Comparison of ENCODE assay signal across 12 cellular contexts in genomic region chr5:136021016-136021405, GRCh38. TPM values are rescaled to one million over a fixed set of nuclear protein-coding genes. Genes with fewer than 3 reads are reported as not detected.
DNase-seq lines count a peak whose midpoint lies in the region; ATAC-seq, FAIRE-seq and TF ChIP-seq lines count a peak whose summit lies in the region.
"Had no signal": no experiment of that assay in that cellular context is flagged by ENCODE, and none has a peak within 500 bp of the region (broad histone marks: within the 10 kb centered on the region; RNA-seq: fewer than 3 reads in every experiment).

No MANE protein-coding gene starts in this region.

- H3K36me3 ChIP-seq in heart left ventricle (no peaks in the 10 kb centered on the region), HepG2 (replicated peaks in 1 of 2; ENCODE audit: control insufficient read depth in 1 of 2, insufficient read depth in 2 of 2, low read length in 2 of 2) (no peaks in the 10 kb centered on the region)
- H3K36me3 ChIP-seq in CD8-positive, alpha-beta T cell (ENCODE audit: insufficient read depth, low read length), result no peaks in the 10 kb centered on the region

- H3K4me1 Mint-ChIP-seq in CD8-positive, alpha-beta T cell (ENCODE audit: low read depth), result no peaks in the 10 kb centered on the region
- H3K4me1 Mint-ChIP-seq: B cell had no signal

- POLR2A ChIA-PET in HepG2 (lab: Yijun Ruan, JAX), result interaction anchor here (0.7 to 0.8 kb wide), 2 partner anchors 8 to 32 kb away, joined by 4 to 6 read pairs; partner anchors contain the start of gene TGFBI
- POLR2A ChIA-PET in CD8-positive, alpha-beta T cell (lab: Charles Lee), result no interaction called here

- DNase-seq in heart left ventricle (no peak), left cardiac atrium (no peak), astrocyte of the hippocampus (ENCODE audit: low read depth, low spot score) (peak; percentile 63), HepG2 (ENCODE audit: low spot score) (no peak), activated gamma-delta T cell (lab: John Stamatoyannopoulos, UW) (no peak), HUDEP-2 (lab: John Stamatoyannopoulos, UW; ENCODE audit: unreplicated experiment in 76 of 76) (no peak)
- DNase-seq in CD8-positive, alpha-beta T cell, result no peak
- DNase-seq: effector memory CD8-positive, alpha-beta T cell had no signal

- CTCF ChIA-PET in HepG2 (lab: Yijun Ruan, JAX; ENCODE audit: low intra/inter-chr PET ratio, low total read pairs), result no interaction called here
- CTCF ChIA-PET in CD8-positive, alpha-beta T cell (lab: Charles Lee), result no interaction called here

- H3K36me3 Mint-ChIP-seq in CD8-positive, alpha-beta T cell, result no peaks in the 10 kb centered on the region
- H3K36me3 Mint-ChIP-seq: activated naive CD8-positive, alpha-beta T cell had no signal

- FAIRE-seq in HepG2 (lab: Jason Lieb, UNC), result no peak
- FAIRE-seq: GM19239 had no signal

- 80 to 84% (median 82%) methylated on average over 4 of the region's 4 CpGs for WGBS in heart left ventricle, 4 donors
- WGBS in HepG2 (ENCODE audit: low lambda C conversion rate), result 83% methylated on average over 4 of the region's 4 CpGs

- H3K9ac ChIP-seq in HepG2 (ENCODE audit: insufficient read depth, low read depth, low read length), result no peak overlapping the region

- BruUV-seq in HepG2 (replicated peaks; lab: Mats Ljungman, UMichigan), result no TSS peak

- H3K4me3 ChIP-seq in heart left ventricle, result no peak overlapping the region
- no peak overlapping the region for H3K4me3 ChIP-seq in HepG2 (replicated peaks in 1 of 3; ENCODE audit: insufficient read depth in 1 of 3, low read depth in 2 of 3, low read length in 3 of 3)
- H3K4me3 ChIP-seq in CD8-positive, alpha-beta T cell (ENCODE audit: low read depth, low read length), result no peak overlapping the region

- H3K4me1 ChIP-seq in heart left ventricle (peaks cover 0 to 79% (median 34%) of the 10 kb centered on the region in 12 donors), HepG2 (ENCODE audit: insufficient read depth, low read length) (peaks cover 33% of the 10 kb centered on the region)
- H3K4me1 ChIP-seq in CD8-positive, alpha-beta T cell (ENCODE audit: insufficient read depth, low read length), result no peaks in the 10 kb centered on the region

- TF ChIP-seq EP300 in HepG2 (IDR thresholded peaks at IDR 0.05; ENCODE audit: low read depth in 2 of 2, low read length in 2 of 2) (no peak), HepG2 (CRISPR knock-in tag; IDR thresholded peaks at IDR 0.05; ENCODE audit: borderline replicate concordance) (no peak)

- no peak overlapping the region for H3K27ac Mint-ChIP-seq in CD8-positive, alpha-beta T cell
- H3K27ac Mint-ChIP-seq: activated naive CD8-positive, alpha-beta T cell; B cell; effector memory CD8-positive, alpha-beta T cell had no signal

- no peak overlapping the region for H2AFZ ChIP-seq in HepG2 (ENCODE audit: low read length)

- no peaks in the 10 kb centered on the region for H4K20me1 ChIP-seq in HepG2 (ENCODE audit: insufficient read depth, low read length)

- TF ChIP-seq CTCF in heart left ventricle (IDR thresholded peaks at IDR 0.05) (no peak), HepG2 (CRISPR knock-in tag; IDR thresholded peaks at IDR 0.05) (no peak)
- TF ChIP-seq CTCF in CD8-positive, alpha-beta T cell (IDR thresholded peaks at IDR 0.05), result no peak

- peak in 1 of 4 donors; percentile 33 for ATAC-seq in heart left ventricle
- no peak for ATAC-seq in left cardiac atrium
- no peak for ATAC-seq in HepG2
- ATAC-seq in HG03196 (IDR thresholded peaks at IDR 0.05; ENCODE audit: unreplicated experiment), result no peak
- no peak for ATAC-seq in CD8-positive, alpha-beta T cell

- intact Hi-C loops in heart left ventricle (cut with DNase I) (no loop called here), left cardiac atrium (cut with DNase I) (no loop called here), HepG2 (cut with micrococcal nuclease; ENCODE audit: unreplicated experiment) (no loop called here)
- intact Hi-C loops in CD8-positive, alpha-beta T cell (cut with DNase I, micrococcal nuclease), result loop anchor here in 1 of 2 experiments (2.0 kb wide), 1 partner anchor 58 kb away; no protein-coding TSS in a partner anchor

- H3K27me3 ChIP-seq in heart left ventricle (no peaks in the 10 kb centered on the region), HepG2 (ENCODE audit: control insufficient read depth in 1 of 2, insufficient read depth in 2 of 2, low read length in 2 of 2) (no peaks in the 10 kb centered on the region)
- H3K27me3 ChIP-seq in CD8-positive, alpha-beta T cell (ENCODE audit: insufficient read depth, low read length), result no peaks in the 10 kb centered on the region

- TF ChIP-seq RAD21 in HepG2 (CRISPR knock-in tag; IDR thresholded peaks at IDR 0.05), result no peak

- H3K9me3 ChIP-seq in heart left ventricle (no peaks in the 10 kb centered on the region), HepG2 (ENCODE audit: low read length) (no peaks in the 10 kb centered on the region)
- no peaks in the 10 kb centered on the region for H3K9me3 ChIP-seq in CD8-positive, alpha-beta T cell (ENCODE audit: low read length)

- in situ Hi-C loops in HepG2 (cut with HindIII; ENCODE audit: extremely low pct_ligation_motif_present, low pct_unique_long_range_greater_than_20kb), result no loop called here

- H3K79me2 ChIP-seq in HepG2 (ENCODE audit: insufficient read depth, low read length), result no peaks in the 10 kb centered on the region

- no peaks in the 10 kb centered on the region for H3K9me3 Mint-ChIP-seq in CD8-positive, alpha-beta T cell
- H3K9me3 Mint-ChIP-seq: effector memory CD8-positive, alpha-beta T cell had no signal

- H3K4me2 ChIP-seq in HepG2 (ENCODE audit: low read depth, low read length), result no peak overlapping the region

- H3K27me3 Mint-ChIP-seq in CD8-positive, alpha-beta T cell (ENCODE audit: low read depth), result peaks cover 3% of the 10 kb centered on the region

- no peak overlapping the region for H3K4me3 Mint-ChIP-seq in CD8-positive, alpha-beta T cell
- H3K4me3 Mint-ChIP-seq: activated naive CD8-positive, alpha-beta T cell; B cell; effector memory CD8-positive, alpha-beta T cell had no signal

- peak overlapping the region in 8 of 12 donors; percentile 35 to 78 (median 63) for H3K27ac ChIP-seq in heart left ventricle
- no peak overlapping the region for H3K27ac ChIP-seq in HepG2 (ENCODE audit: extremely low read length, insufficient read depth, low read length)
- H3K27ac ChIP-seq in CD8-positive, alpha-beta T cell (ENCODE audit: low read depth, low read length), result no peak overlapping the region

- no peak for TF ChIP-seq POLR2A in heart left ventricle (IDR thresholded peaks at IDR 0.05)
- TF ChIP-seq POLR2A in HepG2 (IDR thresholded peaks at IDR 0.05; ENCODE audit: insufficient read depth in 1 of 2, low read depth in 2 of 2, low read length in 2 of 2), result no peak

TF ChIP-seq in HepG2, 621 proteins besides CTCF, POLR2A, EP300 and RAD21 (continues in another document):
- TF ChIP-seq KLF16 (CRISPR knock-in tag; IDR thresholded peaks at IDR 0.05), result no peak
- TF ChIP-seq MAFK (conservative IDR thresholded peaks at IDR 0.05 in 1 of 2, IDR thresholded peaks at IDR 0.05 in 1 of 2; ENCODE audit: low read length in 2 of 2), result peak; percentile 17 to 51; a peak in 2 of 4 replicates
- TF ChIP-seq MAFG (CRISPR knock-in tag; IDR thresholded peaks at IDR 0.05), result peak; percentile 63
- TF ChIP-seq ATF7-NPFF (CRISPR knock-in tag; IDR thresholded peaks at IDR 0.05; ENCODE audit: low read depth), result no peak
- no peak for TF ChIP-seq ZNF879 (CRISPR knock-in tag; IDR thresholded peaks at IDR 0.05)
- TF ChIP-seq ZFAT (CRISPR knock-in tag; conservative IDR thresholded peaks at IDR 0.05), result no peak
- no peak for TF ChIP-seq RAD51 (IDR thresholded peaks at IDR 0.05; ENCODE audit: borderline replicate concordance)
- no peak for TF ChIP-seq ZNF3 (CRISPR knock-in tag; IDR thresholded peaks at IDR 0.05)

RNA-seq across cellular contexts. Expression of gene TGFBI, which starts 7.8 kb away (rescaled TPM):
- total RNA-seq in heart left ventricle, result 100 to 1,000 TPM in 2 of 9 donors, 10 to 100 TPM in 7; 31.8 to 206 (median 42.9) TPM
- 10 to 100 TPM; 50.0 to 64.2 TPM for polyA plus RNA-seq in heart left ventricle
- total RNA-seq in left cardiac atrium, result 100 to 1,000 TPM in 1 of 2 donors, 10 to 100 TPM in 1; 79.7 to 130 TPM
- 138 and 275 TPM in 2 replicates for total RNA-seq in HepG2 (2016; rRNA removed; fragmentation: Illumina TruSeq; extraction: Trizol)
- 50.3 and 55.8 TPM in 2 replicates for total RNA-seq in HepG2 (2016; cell fraction: cytosol; rRNA removed; fragmentation: Illumina TruSeq; extraction: Trizol; ENCODE audit: low read depth)
- total RNA-seq in HepG2 (2016; cell fraction: insoluble cytoplasmic fraction; rRNA removed; fragmentation: Illumina TruSeq; extraction: Trizol), result 131 and 276 TPM in 2 replicates
- 113 and 131 TPM in 2 replicates for total RNA-seq in HepG2 (2016; cell fraction: membrane; rRNA removed; fragmentation: Illumina TruSeq; extraction: Trizol)
- 247 and 314 TPM in 2 replicates for total RNA-seq in HepG2 (2016; cell fraction: nucleus; rRNA removed; fragmentation: Illumina TruSeq; extraction: Trizol)
- polyA plus RNA-seq in HepG2 (2011; rRNA removed), result 441 and 457 TPM in 2 replicates
- 304 and 337 TPM in 2 replicates for polyA plus RNA-seq in HepG2 (2011; cell fraction: cytosol; rRNA removed)
- 658 and 897 TPM in 2 replicates for polyA plus RNA-seq in HepG2 (2011; cell fraction: nucleus; rRNA removed)
- polyA plus RNA-seq in HepG2 (2012), result 309 and 371 TPM in 2 replicates
- polyA plus RNA-seq in HepG2 (2016; cell fraction: cytosol; fragmentation: Illumina TruSeq; extraction: Trizol; ENCODE audit: low read depth), result 43.1 and 46.7 TPM in 2 replicates
- polyA plus RNA-seq in HepG2 (2016; cell fraction: insoluble cytoplasmic fraction; fragmentation: Illumina TruSeq; extraction: Trizol; ENCODE audit: low read depth), result 120 and 134 TPM in 2 replicates
- polyA plus RNA-seq in HepG2 (2016; cell fraction: membrane; fragmentation: Illumina TruSeq; extraction: Trizol; ENCODE audit: low read depth), result 83.1 and 98.3 TPM in 2 replicates
- polyA plus RNA-seq in HepG2 (2016; cell fraction: nucleus; fragmentation: Illumina TruSeq; extraction: Trizol; ENCODE audit: insufficient read depth, low read depth), result 385 and 414 TPM in 2 replicates
- 25.5 and 364 TPM in 2 replicates for polyA minus RNA-seq in HepG2 (2011; rRNA and poly(A)+ RNA removed; ENCODE audit: low replicate concordance)
- polyA minus RNA-seq in HepG2 (2011; cell fraction: cytosol; rRNA and poly(A)+ RNA removed), result 249 and 302 TPM in 2 replicates
- 204 and 216 TPM in 2 replicates for polyA minus RNA-seq in HepG2 (2011; cell fraction: nucleus; rRNA and poly(A)+ RNA removed)
- 1 to 10 TPM; 1.8 TPM for total RNA-seq in CD8-positive, alpha-beta T cell

Comparison
In these comparisons a context has a peak if more than half of its experiments do, and no peak if none do; other contexts are left out.
1. H3K27ac ChIP-seq: peak in heart left ventricle (8 of 12); none in HepG2 (single experiment) and CD8-positive, alpha-beta T cell (single experiment).
2. RNA of gene TGFBI, which starts 7.8 kb away (total RNA-seq): 50.3 to 314 TPM in HepG2, 79.7 to 130 TPM in left cardiac atrium and 31.8 to 206 TPM in heart left ventricle; 1.8 TPM in CD8-positive, alpha-beta T cell; every median in the first group is over 10 times any median in the second.